Comparison of ENCODE assay signal across 5 cellular contexts in the genomic region with DNA sequence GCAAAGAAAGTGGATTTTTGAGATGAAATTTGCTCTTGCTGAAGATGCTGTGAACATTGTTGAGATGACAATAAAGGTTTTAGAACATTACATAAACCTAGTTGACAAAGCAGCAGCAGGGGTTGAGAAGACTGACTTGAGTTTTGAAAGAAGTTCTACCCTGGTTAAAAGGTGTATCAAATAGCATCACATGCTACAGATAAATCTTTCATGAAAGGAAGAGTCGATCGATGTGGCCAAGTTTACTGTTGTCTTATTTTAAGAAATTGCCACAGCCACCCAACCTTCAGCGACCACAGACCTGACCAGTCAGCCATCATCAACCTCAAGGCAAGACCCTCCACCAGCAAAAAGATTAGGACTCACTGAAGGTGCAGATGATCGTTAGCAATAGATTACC.
"Had no signal": no experiment of that assay in that cellular context is flagged by ENCODE, and none has a peak within 500 bp of the region (broad histone marks: within the 10 kb centered on the region; RNA-seq: fewer than 3 reads in every experiment).

No MANE protein-coding gene starts in this region.

- H3K27ac ChIP-seq: HL-60 had no signal

- ATAC-seq: HepG2, K562 had no signal

- H3K4me3 ChIP-seq: K562 had no signal

- DNase-seq: IMR-90, KBM-7 had no signal
